Comparison of ENCODE assay signal across 8 cellular contexts in genomic region chr6:33279971-33280511, GRCh38. TPM values are rescaled to one million over a fixed set of nuclear protein-coding genes. Genes with fewer than 3 reads are reported as not detected.
A peak's percentile ranks its signal among the peaks of the same experiment; 100 is the strongest.
DNase-seq lines count a peak whose midpoint lies in the region; ATAC-seq and TF ChIP-seq lines count a peak whose summit lies in the region.

No MANE protein-coding gene starts in this region.

- H3K9me3 Mint-ChIP-seq in dendritic cell treated with granulocyte-macrophage colony-stimulating factor and Interleukin-4, amounts not matched to agents 40 ng/mL and 50 ng/mL, for 4 days = no peaks in the 10 kb centered on the region

- H2AFZ ChIP-seq in OCI-LY3 (ENCODE audit: low read depth, low read length) = no peak overlapping the region

- peaks cover 97% of the 10 kb centered on the region for H3K36me3 Mint-ChIP-seq in dendritic cell treated with granulocyte-macrophage colony-stimulating factor and Interleukin-4, amounts not matched to agents 40 ng/mL and 50 ng/mL, for 4 days (ENCODE audit: low read depth)

- H3K27ac Mint-ChIP-seq in dendritic cell treated with granulocyte-macrophage colony-stimulating factor and Interleukin-4, amounts not matched to agents 40 ng/mL and 50 ng/mL, for 4 days = peak overlapping the region; percentile 94

- no peak overlapping the region for H3K9ac ChIP-seq in OCI-LY3 (ENCODE audit: low read length)

- DNase-seq in BE2C (peak; percentile 68), GM13976 (ENCODE audit: low spot score) (no peak), omental fat pad (ENCODE audit: low spot score) (no peak), midbrain (lab: John Stamatoyannopoulos, UW) (no peak), NCI-H187 treated with DMSO at 0.1 percent for 48 hours (lab: John Stamatoyannopoulos, UW) (no peak)

- intact Hi-C loops in dendritic cell treated with granulocyte-macrophage colony-stimulating factor and Interleukin-4, amounts not matched to agents 40 ng/mL and 50 ng/mL, for 4 days (cut with micrococcal nuclease) = no loop called here

- peaks cover 17% of the 10 kb centered on the region for H4K20me1 ChIP-seq in OCI-LY3 (ENCODE audit: insufficient read depth, low read length)

- no peaks in the 10 kb centered on the region for H3K27me3 ChIP-seq in BE2C
- H3K27me3 ChIP-seq in OCI-LY3 (ENCODE audit: low read depth, low read length) = no peaks in the 10 kb centered on the region

- H3K4me3 ChIP-seq in BE2C (ENCODE audit: low read depth, low read length) = no peak overlapping the region
- H3K4me3 ChIP-seq in OCI-LY3 (ENCODE audit: low read length) = no peak overlapping the region

- TF ChIP-seq CTCF in BE2C (IDR thresholded peaks at IDR 0.05; ENCODE audit: low read depth, low read length) (peak; percentile 94), GM13976 (IDR thresholded peaks at IDR 0.05; ENCODE audit: borderline replicate concordance, control extremely low read depth, extremely low read depth, insufficient read depth, missing control alignments) (peak; percentile 6), OCI-LY3 (IDR thresholded peaks at IDR 0.05; ENCODE audit: low read depth, low read length) (peak; percentile 32), omental fat pad (IDR thresholded peaks at IDR 0.05) (no peak)

- peaks cover 9% of the 10 kb centered on the region for H3K79me2 ChIP-seq in OCI-LY3 (ENCODE audit: low read length)

- no peak overlapping the region for H3K27ac ChIP-seq in OCI-LY3 (ENCODE audit: low read length)

- no peak overlapping the region for H3K4me2 ChIP-seq in OCI-LY3 (ENCODE audit: low read length)

- peaks cover 70% of the 10 kb centered on the region for H3K4me1 Mint-ChIP-seq in dendritic cell treated with granulocyte-macrophage colony-stimulating factor and Interleukin-4, amounts not matched to agents 40 ng/mL and 50 ng/mL, for 4 days (ENCODE audit: low read depth)

- no peaks in the 10 kb centered on the region for H3K9me3 ChIP-seq in BE2C
- no peaks in the 10 kb centered on the region for H3K9me3 ChIP-seq in OCI-LY3 (ENCODE audit: insufficient read depth, low read length)

- in situ Hi-C loops in GM13976 (cut with MboI; ENCODE audit: low sequenced_read_pairs, unreplicated experiment) = no loop called here

- H3K4me1 ChIP-seq in BE2C = no peaks in the 10 kb centered on the region
- peaks cover 24% of the 10 kb centered on the region for H3K4me1 ChIP-seq in OCI-LY3 (ENCODE audit: low read length)

- H3K36me3 ChIP-seq in BE2C (peaks cover 61% of the 10 kb centered on the region), OCI-LY3 (replicated peaks; ENCODE audit: low read depth, low read length) (peaks cover 17% of the 10 kb centered on the region)

- peak; percentile 35 for ATAC-seq in omental fat pad (ENCODE audit: low FRiP score)
- no peak for ATAC-seq in HG03159 (IDR thresholded peaks at IDR 0.05; ENCODE audit: unreplicated experiment)

- no peaks in the 10 kb centered on the region for H3K27me3 Mint-ChIP-seq in dendritic cell treated with granulocyte-macrophage colony-stimulating factor and Interleukin-4, amounts not matched to agents 40 ng/mL and 50 ng/mL, for 4 days

- H3K4me3 Mint-ChIP-seq in dendritic cell treated with granulocyte-macrophage colony-stimulating factor and Interleukin-4, amounts not matched to agents 40 ng/mL and 50 ng/mL, for 4 days = peak overlapping the region; percentile 23

RNA-seq across cellular contexts. Expression of gene B3GALT4, which starts 3.1 kb away (rescaled TPM):
- polyA plus RNA-seq in BE2C (2012; ENCODE audit: insufficient read depth, insufficient read length, low read depth) = 1.3 TPM
- 10 to 100 TPM in 1 of 4 donors, 1 to 10 TPM in 3; 6.7 to 15.9 (median 7.9) TPM for total RNA-seq in omental fat pad

RNA-seq across cellular contexts. Expression of gene RPS18, which starts 8.2 kb away (rescaled TPM):
- 2,424 TPM for polyA plus RNA-seq in BE2C (2012; ENCODE audit: insufficient read depth, insufficient read length, low read depth)
- 1,000 to 10,000 TPM; 2,708 to 4,129 (median 3,024) TPM for total RNA-seq in omental fat pad

RNA-seq across cellular contexts. Expression of gene VPS52, which starts 8.4 kb away (rescaled TPM):
- 64.9 TPM for polyA plus RNA-seq in BE2C (2012; ENCODE audit: insufficient read depth, insufficient read length, low read depth)
- 10 to 100 TPM; 20.2 to 54.5 (median 34.3) TPM for total RNA-seq in omental fat pad

RNA-seq across cellular contexts. Expression of gene WDR46, which starts 9.0 kb away (rescaled TPM):
- 108 TPM for polyA plus RNA-seq in BE2C (2012; ENCODE audit: insufficient read depth, insufficient read length, low read depth)
- total RNA-seq in omental fat pad = 100 to 1,000 TPM in 1 of 4 donors, 10 to 100 TPM in 3; 49.7 to 103 (median 54.3) TPM

RNA-seq across cellular contexts. Expression of gene PFDN6, which starts 9.4 kb away (rescaled TPM):
- polyA plus RNA-seq in BE2C (2012; ENCODE audit: insufficient read depth, insufficient read length, low read depth) = 110 TPM
- total RNA-seq in omental fat pad = 10 to 100 TPM; 16.0 to 30.8 (median 23.1) TPM

Comparison
In these comparisons a context has a peak if more than half of its experiments do, and no peak if none do; other contexts are left out.
1. CTCF ChIP-seq: peak in BE2C (single experiment), GM13976 (single experiment) and OCI-LY3 (single experiment); none in omental fat pad (0 of 3).